In genomic region chr13:102373221-102373620, GRCh38 we compare ENCODE assay signal across 9 cellular contexts. TPM values are rescaled to one million over a fixed set of nuclear protein-coding genes. Genes with fewer than 3 reads are reported as not detected.
"Had no signal": no experiment of that assay in that cellular context is flagged by ENCODE, and none has a peak within 500 bp of the region (broad histone marks: within the 10 kb centered on the region; RNA-seq: fewer than 3 reads in every experiment).

No MANE protein-coding gene starts in this region.

- DNase-seq: GDM1, GF-D8 had no signal

- ATAC-seq: GM12878 had no signal

- H3K4me3 ChIP-seq: GM12878 had no signal

- FAIRE-seq: G401.6, GM12878, GM12891, GM12892, GM18507, GM19239 had no signal

RNA-seq across cellular contexts. Expression of gene FGF14, which starts 28.6 kb away (rescaled TPM):
- total RNA-seq: G401 had no signal
